9 cellular contexts compared by ENCODE assay signal in the genomic region with DNA sequence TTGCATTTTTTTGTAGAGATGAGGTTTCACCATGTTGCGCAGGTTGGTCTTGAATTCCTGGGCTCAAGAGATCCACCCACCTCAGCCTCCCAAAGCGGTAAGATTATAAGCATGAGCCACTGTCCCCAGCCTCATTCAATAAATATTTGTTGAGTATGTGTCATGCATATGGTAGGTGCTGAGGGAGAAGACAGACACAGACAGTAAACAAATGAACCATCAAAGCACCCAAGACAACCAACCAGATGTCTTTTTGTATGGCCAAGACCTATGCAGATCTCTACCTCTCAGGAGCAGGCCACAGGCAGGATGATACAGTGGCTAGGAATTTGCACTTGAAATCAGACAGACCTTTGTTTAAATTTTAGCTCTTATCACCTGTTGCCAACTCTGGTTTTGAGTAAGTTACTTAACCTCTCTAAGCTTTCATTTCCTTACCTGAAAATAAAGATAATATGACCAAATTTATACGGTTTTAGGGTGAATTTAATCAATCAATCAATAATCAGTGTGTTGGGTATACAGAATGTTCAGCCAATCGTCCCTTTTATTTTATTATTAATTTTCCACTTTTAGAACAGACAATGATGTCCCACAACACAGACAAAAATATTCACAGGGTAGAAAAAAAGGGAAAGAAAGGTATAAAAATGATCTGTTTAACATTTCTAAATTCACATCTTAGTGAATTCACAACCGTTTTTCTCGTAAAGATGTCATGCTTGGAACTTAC.
A peak's percentile ranks its signal among the peaks of the same experiment; 100 is the strongest.
DNase-seq lines count a peak whose midpoint lies in the region; ATAC-seq and TF ChIP-seq lines count a peak whose summit lies in the region.
"Had no signal": no experiment of that assay in that cellular context is flagged by ENCODE, and none has a peak within 500 bp of the region (broad histone marks: within the 10 kb centered on the region; RNA-seq: fewer than 3 reads in every experiment).

No MANE protein-coding gene starts in this region.

- H3K4me1 ChIP-seq in prostate gland (replicated peaks) = no peaks in the 10 kb centered on the region

- peak overlapping the region; percentile 0 to 17 for H3K27ac ChIP-seq in prostate gland

- H3K27me3 ChIP-seq in prostate gland (replicated peaks; ENCODE audit: insufficient read depth) = no peaks in the 10 kb centered on the region

- no peaks in the 10 kb centered on the region for H3K9me3 ChIP-seq in prostate gland

- TF ChIP-seq CTCF in GM12865 (IDR thresholded peaks at IDR 0.05; ENCODE audit: insufficient read depth, low read depth, low read length, missing control alignments) = no peak
- no peak for TF ChIP-seq CTCF in epithelial cell of proximal tubule (conservative IDR thresholded peaks at IDR 0.05; ENCODE audit: low read depth, low read length)
- no peak for TF ChIP-seq CTCF in prostate gland (IDR thresholded peaks at IDR 0.05)

- no peaks in the 10 kb centered on the region for H3K36me3 ChIP-seq in prostate gland

- H3K4me3 ChIP-seq in GM12865 (ENCODE audit: low read depth, low read length) (no peak overlapping the region), epithelial cell of proximal tubule (ENCODE audit: low read depth, low read length) (no peak overlapping the region), prostate gland (no peak overlapping the region)

- no peak for TF ChIP-seq POLR2A in prostate gland (IDR thresholded peaks at IDR 0.05)

- no peak for ATAC-seq in GM19467 (IDR thresholded peaks at IDR 0.05; ENCODE audit: unreplicated experiment)
- no peak for ATAC-seq in GM19395 (IDR thresholded peaks at IDR 0.05; ENCODE audit: unreplicated experiment)

- 37% methylated on average over 6 of the region's 6 CpGs for WGBS in prostate gland

- DNase-seq in GM12865 (ENCODE audit: low read depth) (peak; percentile 62), NCI-H460 (ENCODE audit: extremely low read depth, low read depth) (peak; percentile 65), epithelial cell of proximal tubule (ENCODE audit: low read depth) (peak; percentile 63), prostate gland (ENCODE audit: low spot score) (no peak), NCI-H526 (lab: John Stamatoyannopoulos, UW) (no peak), Ammon's horn (ENCODE audit: low spot score) (no peak)
- DNase-seq: activated CD4-positive, alpha-beta memory T cell treated with anti-CD3 and anti-CD28 coated beads for 36 hours had no signal

- intact Hi-C loops in prostate gland (cut with DNase I) = no loop called here

Comparison
In these comparisons a context has a peak if more than half of its experiments do, and no peak if none do; other contexts are left out.
1. DNase-seq: peak in GM12865 (single experiment), NCI-H460 (single experiment) and epithelial cell of proximal tubule (single experiment); none in prostate gland (single experiment), NCI-H526 (0 of 2) and Ammon's horn (single experiment).